In genomic region chr4:138558886-138559285, GRCh38 we compare ENCODE assay signal across 1 cellular context.
TF ChIP-seq lines count a peak whose summit lies in the region.

No MANE protein-coding gene starts in this region.

TF ChIP-seq in HepG2, 621 proteins besides CTCF, POLR2A, EP300 and RAD21 (continued from another document):
- TF ChIP-seq BCLAF1 (IDR thresholded peaks at IDR 0.05): no peak
- no peak for TF ChIP-seq SMC3 (IDR thresholded peaks at IDR 0.05; ENCODE audit: low read length)
- TF ChIP-seq ZNF766 (CRISPR knock-in tag; IDR thresholded peaks at IDR 0.05; ENCODE audit: borderline replicate concordance): no peak
- no peak for TF ChIP-seq BCL3 (CRISPR knock-in tag; IDR thresholded peaks at IDR 0.05)
- no peak for TF ChIP-seq KMT2A (CRISPR knock-in tag; IDR thresholded peaks at IDR 0.05)
- no peak for TF ChIP-seq ZNF780A (CRISPR knock-in tag; IDR thresholded peaks at IDR 0.05)
